Comparison of ENCODE assay signal across 11 cellular contexts in genomic region chr15:59237119-59237853, GRCh38. TPM values are rescaled to one million over a fixed set of nuclear protein-coding genes. Genes with fewer than 3 reads are reported as not detected.
A peak's percentile ranks its signal among the peaks of the same experiment; 100 is the strongest.
DNase-seq lines count a peak whose midpoint lies in the region; ATAC-seq and TF ChIP-seq lines count a peak whose summit lies in the region.
"Had no signal": no experiment of that assay in that cellular context is flagged by ENCODE, and none has a peak within 500 bp of the region (broad histone marks: within the 10 kb centered on the region; RNA-seq: fewer than 3 reads in every experiment).

No MANE protein-coding gene starts in this region.

- intact Hi-C loops in adrenal gland (cut with DNase I), result no loop called here
- intact Hi-C loops in CD4-positive, alpha-beta T cell (cut with DNase I, micrococcal nuclease), result no loop called here

- H3K4me1 Mint-ChIP-seq in CD4-positive, alpha-beta T cell (ENCODE audit: low read depth), result no peaks in the 10 kb centered on the region

- peaks cover 4% of the 10 kb centered on the region for H3K27me3 Mint-ChIP-seq in CD4-positive, alpha-beta T cell

- no peak overlapping the region for H3K9ac ChIP-seq in iPS-20b (ENCODE audit: low read depth, low read length)

- POLR2A ChIA-PET in CD4-positive, alpha-beta T cell (lab: Charles Lee), result no interaction called here

- H3K9me3 ChIP-seq in iPS-20b (ENCODE audit: insufficient read depth, low read depth, low read length) (no peaks in the 10 kb centered on the region), adrenal gland (replicated peaks in 1 of 3) (no peaks in the 10 kb centered on the region)
- no peaks in the 10 kb centered on the region for H3K9me3 ChIP-seq in CD4-positive, alpha-beta T cell (ENCODE audit: control insufficient read depth, low read length)

- H3K27me3 ChIP-seq in iPS-20b (ENCODE audit: insufficient read depth, low read length) (no peaks in the 10 kb centered on the region), adrenal gland (no peaks in the 10 kb centered on the region)
- H3K27me3 ChIP-seq in CD4-positive, alpha-beta T cell (ENCODE audit: control insufficient read depth, insufficient read depth, low read length), result no peaks in the 10 kb centered on the region

- H3K36me3 Mint-ChIP-seq in CD4-positive, alpha-beta T cell (ENCODE audit: low read depth), result no peaks in the 10 kb centered on the region

- H3K4me3 Mint-ChIP-seq in CD4-positive, alpha-beta T cell, result no peak overlapping the region
- H3K4me3 Mint-ChIP-seq: effector memory CD8-positive, alpha-beta T cell had no signal

- peak overlapping the region; percentile 32 for H3K27ac ChIP-seq in iPS-20b (ENCODE audit: low read length)
- no peak overlapping the region for H3K27ac ChIP-seq in adrenal gland
- H3K27ac ChIP-seq in CD4-positive, alpha-beta T cell (ENCODE audit: low read depth, low read length), result no peak overlapping the region
- H3K27ac ChIP-seq: SK-N-MC had no signal

- 80 to 83% (median 81%) methylated on average over 8 of the region's 8 CpGs for WGBS in adrenal gland, 4 donors

- no peaks in the 10 kb centered on the region for H3K9me3 Mint-ChIP-seq in CD4-positive, alpha-beta T cell
- H3K9me3 Mint-ChIP-seq: effector memory CD8-positive, alpha-beta T cell had no signal

- H3K36me3 ChIP-seq in iPS-20b (ENCODE audit: insufficient read depth, low read depth, low read length) (no peaks in the 10 kb centered on the region), adrenal gland (replicated peaks in 1 of 2) (no peaks in the 10 kb centered on the region)

- peak; percentile 34 for DNase-seq in HCEC 1CT
- peak; percentile 48 for DNase-seq in HT1080 (ENCODE audit: low read depth)
- DNase-seq in NCI-H524 treated with DMSO at 0.1 percent for 48 hours (lab: John Stamatoyannopoulos, UW), result no peak
- DNase-seq in glomerular visceral epithelial cell (ENCODE audit: extremely low spot score), result no peak
- DNase-seq in adrenal gland, result no peak
- no peak for DNase-seq in CD4-positive, alpha-beta T cell
- DNase-seq: effector memory CD8-positive, alpha-beta T cell had no signal

- peak; percentile 49 for ATAC-seq in GM18858 (IDR thresholded peaks at IDR 0.05; ENCODE audit: unreplicated experiment)
- no peak for ATAC-seq in CD4-positive, alpha-beta T cell (ENCODE audit: poor library complexity)
- ATAC-seq: effector memory CD8-positive, alpha-beta T cell had no signal

- no peak for TF ChIP-seq CTCF in adrenal gland (IDR thresholded peaks at IDR 0.05)
- no peak for TF ChIP-seq CTCF in CD4-positive, alpha-beta T cell (IDR thresholded peaks at IDR 0.05)

- no peak overlapping the region for H3K27ac Mint-ChIP-seq in CD4-positive, alpha-beta T cell
- H3K27ac Mint-ChIP-seq: effector memory CD8-positive, alpha-beta T cell had no signal

- H3K4me1 ChIP-seq in iPS-20b (ENCODE audit: insufficient read depth, low read length), result peaks cover 14% of the 10 kb centered on the region; the same call in 1 of the 2 replicates
- H3K4me1 ChIP-seq in adrenal gland (replicated peaks in 1 of 2), result peaks cover 0 to 11% of the 10 kb centered on the region in 2 donors

- TF ChIP-seq POLR2A in adrenal gland (IDR thresholded peaks at IDR 0.05), result no peak

- H3K4me3 ChIP-seq in iPS-20b (ENCODE audit: low read length), result no peak overlapping the region
- no peak overlapping the region for H3K4me3 ChIP-seq in adrenal gland
- H3K4me3 ChIP-seq: SK-N-MC had no signal

- CTCF ChIA-PET in CD4-positive, alpha-beta T cell (lab: Charles Lee), result no interaction called here

RNA-seq across cellular contexts. Expression of gene LDHAL6B, which starts 30.6 kb away (rescaled TPM):
- total RNA-seq in HT1080 (2014; rRNA removed; shearing (Covaris generic)), result not detected in 2 replicates
- polyA plus RNA-seq in HT1080 (2015; cell fraction: cytosol; rRNA removed), result not detected in 2 replicates
- polyA plus RNA-seq in HT1080 (2015; cell fraction: nucleus; rRNA removed), result not detected in 2 replicates
- total RNA-seq in adrenal gland, result not detected
- polyA plus RNA-seq in adrenal gland, result not detected
- total RNA-seq in CD4-positive, alpha-beta T cell, result not detected
- total RNA-seq: LHCN-M2 had no signal

Comparison
In these comparisons a context has a peak if more than half of its experiments do, and no peak if none do; other contexts are left out.
1. DNase-seq: peak in HCEC 1CT (single experiment) and HT1080 (single experiment); none in NCI-H524 treated with DMSO at 0.1 percent for 48 hours (single experiment), glomerular visceral epithelial cell (single experiment), adrenal gland (0 of 7) and CD4-positive, alpha-beta T cell (0 of 10).